In the genomic region with DNA sequence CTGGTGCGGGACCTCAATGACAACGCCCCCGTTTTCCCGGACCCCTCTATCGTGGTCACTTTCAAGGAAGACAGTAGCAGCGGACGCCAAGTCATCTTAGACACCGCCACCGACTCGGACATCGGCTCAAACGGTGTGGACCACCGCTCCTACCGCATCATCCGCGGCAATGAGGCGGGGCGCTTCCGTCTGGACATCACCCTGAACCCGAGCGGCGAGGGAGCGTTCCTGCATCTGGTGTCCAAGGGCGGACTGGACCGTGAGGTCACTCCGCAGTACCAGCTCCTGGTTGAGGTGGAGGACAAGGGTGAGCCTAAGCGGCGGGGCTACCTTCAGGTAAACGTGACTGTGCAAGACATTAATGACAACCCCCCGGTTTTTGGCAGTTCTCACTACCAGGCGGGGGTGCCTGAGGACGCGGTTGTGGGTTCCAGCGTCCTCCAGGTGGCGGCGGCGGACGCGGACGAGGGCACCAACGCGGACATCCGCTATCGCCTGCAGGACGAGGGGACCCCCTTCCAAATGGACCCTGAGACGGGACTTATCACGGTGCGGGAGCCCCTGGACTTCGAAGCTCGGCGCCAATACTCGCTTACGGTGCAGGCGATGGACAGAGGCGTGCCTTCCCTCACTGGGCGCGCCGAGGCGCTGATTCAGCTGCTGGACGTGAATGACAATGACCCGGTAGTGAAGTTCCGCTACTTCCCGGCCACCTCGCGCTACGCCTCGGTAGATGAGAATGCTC, we compare ENCODE assay signal across 8 cellular contexts. TPM values are rescaled to one million over a fixed set of nuclear protein-coding genes. Genes with fewer than 3 reads are reported as not detected.
DNase-seq lines count a peak whose midpoint lies in the region; ATAC-seq, FAIRE-seq and TF ChIP-seq lines count a peak whose summit lies in the region.

No MANE protein-coding gene starts in this region.

- no peak overlapping the region for H3K27ac ChIP-seq in astrocyte (ENCODE audit: low read depth, low read length)

- TF ChIP-seq POLR2A in H54 (IDR thresholded peaks at IDR 0.05; ENCODE audit: low read depth, low read length), result peak; percentile 43

- peaks cover 9% of the 10 kb centered on the region for H3K27me3 Mint-ChIP-seq in astrocyte (ENCODE audit: low read depth, unreplicated experiment)
- H3K27me3 Mint-ChIP-seq in immature natural killer cell (ENCODE audit: low read depth in 3 of 3), result peaks cover 7 to 20% (median 9%) of the 10 kb centered on the region in 3 donors

- H3K4me2 ChIP-seq in astrocyte (ENCODE audit: low read length) (peak overlapping the region; percentile 98), skeletal muscle satellite cell (ENCODE audit: low read length) (peak overlapping the region; percentile 98)

- H3K4me3 ChIP-seq in AG09309 (ENCODE audit: control insufficient read depth, low read depth, low read length), result peak overlapping the region; percentile 99
- H3K4me3 ChIP-seq in astrocyte (ENCODE audit: insufficient read depth, low read depth, low read length), result peak overlapping the region; percentile 92
- H3K4me3 ChIP-seq in skeletal muscle satellite cell (ENCODE audit: low read length), result peak overlapping the region; percentile 98

- H3K36me3 Mint-ChIP-seq in astrocyte (ENCODE audit: low read depth, unreplicated experiment) (peaks cover 8% of the 10 kb centered on the region), immature natural killer cell (peaks cover 5 to 14% (median 13%) of the 10 kb centered on the region in 3 donors)

- H3K9ac ChIP-seq in astrocyte (ENCODE audit: low read length) (peak overlapping the region; percentile 95), skeletal muscle satellite cell (ENCODE audit: low read depth, low read length) (peak overlapping the region; percentile 98)

- no peaks in the 10 kb centered on the region for H3K27me3 ChIP-seq in astrocyte (ENCODE audit: insufficient read depth, low read length)
- no peaks in the 10 kb centered on the region for H3K27me3 ChIP-seq in skeletal muscle satellite cell (ENCODE audit: control insufficient read depth, insufficient read depth, low read length)

- ATAC-seq in HG03442 (IDR thresholded peaks at IDR 0.05; ENCODE audit: unreplicated experiment) (no peak), GM21619 (IDR thresholded peaks at IDR 0.05; ENCODE audit: unreplicated experiment) (no peak)

- H3K4me3 Mint-ChIP-seq in astrocyte (ENCODE audit: unreplicated experiment) (peak overlapping the region; percentile 98), immature natural killer cell (peak overlapping the region; percentile 93 to 98 (median 96))

- no peaks in the 10 kb centered on the region for H3K9me3 ChIP-seq in astrocyte (ENCODE audit: insufficient read depth, low read depth, low read length)
- no peaks in the 10 kb centered on the region for H3K9me3 ChIP-seq in skeletal muscle satellite cell (replicated peaks; ENCODE audit: low read length)

- H3K79me2 ChIP-seq in astrocyte (ENCODE audit: insufficient read depth, low read length), result no peaks in the 10 kb centered on the region

- H3K9me3 Mint-ChIP-seq in astrocyte (ENCODE audit: unreplicated experiment) (peaks cover 8% of the 10 kb centered on the region), immature natural killer cell (no peaks in the 10 kb centered on the region)

- peaks cover 25% of the 10 kb centered on the region for H3K4me1 ChIP-seq in astrocyte (ENCODE audit: insufficient read depth, low read length)
- peaks cover 45% of the 10 kb centered on the region for H3K4me1 ChIP-seq in skeletal muscle satellite cell (ENCODE audit: control insufficient read depth, insufficient read depth, low read length)

- H2AFZ ChIP-seq in astrocyte (ENCODE audit: low read depth, low read length), result peak overlapping the region; percentile 100

- no peak for DNase-seq in AG09309 (ENCODE audit: low read depth)
- DNase-seq in H54 (ENCODE audit: insufficient read length, low spot score), result no peak
- peak; percentile 18 for DNase-seq in astrocyte (ENCODE audit: low read depth)
- DNase-seq in immature natural killer cell, result peak in 1 of 3 donors; percentile 23
- no peak for DNase-seq in activated CD8-positive, alpha-beta memory T cell treated with anti-CD3 and anti-CD28 coated beads for 24 hours

- peaks cover 7% of the 10 kb centered on the region for H4K20me1 ChIP-seq in astrocyte (ENCODE audit: insufficient read depth, low read length)

- H3K27ac Mint-ChIP-seq in astrocyte (ENCODE audit: unreplicated experiment) (peak overlapping the region; percentile 12), immature natural killer cell (peak overlapping the region; percentile 49 to 89 (median 80))

- FAIRE-seq in H54 (lab: Jason Lieb, UNC) (no peak), astrocyte (lab: Jason Lieb, UNC) (no peak)

- H3K4me1 Mint-ChIP-seq in astrocyte (ENCODE audit: low read depth, unreplicated experiment) (peaks cover 15% of the 10 kb centered on the region), immature natural killer cell (peaks cover 59 to 84% of the 10 kb centered on the region in 2 donors)

- H3K36me3 ChIP-seq in astrocyte (ENCODE audit: insufficient read depth, low read length), result no peaks in the 10 kb centered on the region
- H3K36me3 ChIP-seq in skeletal muscle satellite cell (ENCODE audit: insufficient read depth, low read length), result peaks cover 30% of the 10 kb centered on the region

- TF ChIP-seq CTCF in AG09309 (IDR thresholded peaks at IDR 0.05; ENCODE audit: control insufficient read depth, insufficient read depth, low read depth, low read length, missing control alignments) (peak; percentile 37), astrocyte (IDR thresholded peaks at IDR 0.05; ENCODE audit: insufficient read depth, low read depth, low read length) (peak; percentile 5)

RNA-seq across cellular contexts. Expression of gene FAT4, which starts 2.2 kb away (rescaled TPM):
- 7.4 and 8.0 TPM in 2 replicates for total RNA-seq in astrocyte
- polyA plus RNA-seq in immature natural killer cell, result 1 to 10 TPM in 1 of 3 donors, under 1 TPM in 2; 0.32 to 1.4 (median 0.47) TPM
- 13.9 and 16.2 TPM in 2 replicates for total RNA-seq in skeletal muscle satellite cell (2012; rRNA removed)
